Comparison of ENCODE assay signal across 14 cellular contexts in genomic region chr6:151577257-151577656, GRCh38.
"Had no signal": no experiment of that assay in that cellular context is flagged by ENCODE, and none has a peak within 500 bp of the region (broad histone marks: within the 10 kb centered on the region; RNA-seq: fewer than 3 reads in every experiment).

No MANE protein-coding gene starts in this region.

- H3K79me2 ChIP-seq: parathyroid adenoma had no signal

- H3K9me3 ChIP-seq: prostate gland had no signal

- H3K4me3 Mint-ChIP-seq: naive thymus-derived CD8-positive, alpha-beta T cell had no signal

- H3K27ac Mint-ChIP-seq: naive thymus-derived CD8-positive, alpha-beta T cell had no signal

- H3K4me1 Mint-ChIP-seq: naive thymus-derived CD8-positive, alpha-beta T cell had no signal

- H3K4me1 ChIP-seq: foreskin keratinocyte, parathyroid adenoma, prostate gland had no signal

- H3K4me3 ChIP-seq: coronary artery, prostate gland had no signal

- H3K36me3 ChIP-seq: prostate gland had no signal

- H2AFZ ChIP-seq: parathyroid adenoma had no signal

- DNase-seq: central memory CD4-positive, alpha-beta T cell; effector CD8-positive, alpha-beta T cell; foreskin keratinocyte; mammary epithelial cell; naive thymus-derived CD8-positive, alpha-beta T cell; small intestine; stimulated activated CD4-positive, alpha-beta T cell treated with anti-CD3 and anti-CD28 coated beads, Interleukin-12 subunit alpha, Interleukin-12 subunit beta, amount 100 ng/mL, for 4 hours; stimulated activated naive CD4-positive, alpha-beta T cell had no signal

- H3K9ac ChIP-seq: parathyroid adenoma had no signal

- ATAC-seq: esophagus mucosa; foreskin keratinocyte; left lobe of liver; naive thymus-derived CD8-positive, alpha-beta T cell; sciatic nerve had no signal

- H3K27ac ChIP-seq: coronary artery, foreskin keratinocyte, parathyroid adenoma, prostate gland had no signal
